8 cellular contexts compared by ENCODE assay signal in the genomic region with DNA sequence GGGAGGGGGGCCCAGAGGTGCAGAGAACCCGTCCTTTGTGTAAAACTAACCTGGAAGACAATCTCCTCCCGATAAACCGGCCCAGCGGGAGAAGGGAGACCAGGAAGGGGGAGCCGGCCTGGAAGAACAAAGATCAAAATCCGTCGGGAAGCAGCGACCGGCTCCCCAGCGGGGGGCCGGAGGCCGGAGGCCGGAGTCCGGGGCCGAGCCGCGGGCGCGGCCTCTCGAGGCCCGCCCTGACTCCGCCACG. TPM values are rescaled to one million over a fixed set of nuclear protein-coding genes. Genes with fewer than 3 reads are reported as not detected.
A peak's percentile ranks its signal among the peaks of the same experiment; 100 is the strongest.
DNase-seq lines count a peak whose midpoint lies in the region; ATAC-seq and TF ChIP-seq lines count a peak whose summit lies in the region.

No MANE protein-coding gene starts in this region.

- no peak overlapping the region for H4K5ac ChIP-seq in mesendoderm (ENCODE audit: low read length)

- peak overlapping the region; percentile 85 for H3K56ac ChIP-seq in mesendoderm (ENCODE audit: low read length)

- H2BK5ac ChIP-seq in mesendoderm (ENCODE audit: low read length): no peak overlapping the region

- H3K4me3 ChIP-seq in right atrium auricular region (peak overlapping the region; percentile 62 to 73), brain microvascular endothelial cell (ENCODE audit: low read depth, low read length) (peak overlapping the region; percentile 68), mesendoderm (ENCODE audit: low read length) (peak overlapping the region; percentile 70), vagina (peak overlapping the region; percentile 42 to 65)

- H3K23ac ChIP-seq in mesendoderm (ENCODE audit: low read length): no peak overlapping the region

- TF ChIP-seq POLR2A in vagina (IDR thresholded peaks at IDR 0.05): no peak

- H2AK5ac ChIP-seq in mesendoderm (ENCODE audit: low read length): no peak overlapping the region

- in situ Hi-C loops in brain microvascular endothelial cell (cut with HindIII; ENCODE audit: low pct_ligation_motif_present, low sequenced_read_pairs): no loop called here

- H4K8ac ChIP-seq in mesendoderm (ENCODE audit: low read depth, low read length): no peak overlapping the region

- WGBS in mesendoderm (ENCODE audit: extremely low coverage, insufficient coverage, low lambda C conversion rate): no CpG with 5 or more reads among the region's 23 CpGs

- H3K9me3 ChIP-seq in right atrium auricular region (no peaks in the 10 kb centered on the region), vagina (no peaks in the 10 kb centered on the region)

- peaks cover 1% of the 10 kb centered on the region for H3K79me2 ChIP-seq in mesendoderm (ENCODE audit: control insufficient read depth, insufficient read depth, low read length)

- intact Hi-C loops in cardiac septum (cut with DNase I) (no loop called here), vagina (cut with DNase I) (no loop called here)

- H3K27ac ChIP-seq in right atrium auricular region (peak overlapping the region; percentile 79 to 82), brain microvascular endothelial cell (peak overlapping the region; percentile 72), mesendoderm (ENCODE audit: low read depth, low read length) (no peak overlapping the region), vagina (peak overlapping the region; percentile 79)

- H3K4ac ChIP-seq in mesendoderm (ENCODE audit: low read depth, low read length): peak overlapping the region; percentile 65

- H3K27me3 ChIP-seq in right atrium auricular region (no peaks in the 10 kb centered on the region), brain microvascular endothelial cell (replicated peaks) (no peaks in the 10 kb centered on the region), mesendoderm (ENCODE audit: insufficient read depth, low read length, poor library complexity) (no peaks in the 10 kb centered on the region), vagina (no peaks in the 10 kb centered on the region)

- no peak overlapping the region for H2BK15ac ChIP-seq in mesendoderm (replicated peaks; ENCODE audit: low read depth)

- DNase-seq in right atrium auricular region (ENCODE audit: low spot score) (no peak), cardiac septum (ENCODE audit: low spot score) (no peak), brain microvascular endothelial cell (no peak), mesendoderm (no peak), vagina (ENCODE audit: extremely low spot score in 2 of 2) (no peak), SHP77 (lab: John Stamatoyannopoulos, UW) (no peak), NAMALWA (ENCODE audit: low spot score) (no peak)

- H3K36me3 ChIP-seq in right atrium auricular region (no peaks in the 10 kb centered on the region), brain microvascular endothelial cell (replicated peaks) (no peaks in the 10 kb centered on the region), mesendoderm (ENCODE audit: control insufficient read depth, insufficient read depth, low read length) (no peaks in the 10 kb centered on the region), vagina (no peaks in the 10 kb centered on the region)

- H3K4me2 ChIP-seq in mesendoderm (ENCODE audit: low read length): peak overlapping the region; percentile 37

- H3K4me1 ChIP-seq in right atrium auricular region (peaks cover 0 to 3% of the 10 kb centered on the region in 2 donors), mesendoderm (ENCODE audit: control insufficient read depth, low read depth, low read length) (no peaks in the 10 kb centered on the region), vagina (peaks cover 8% of the 10 kb centered on the region)

- H3K79me1 ChIP-seq in mesendoderm (ENCODE audit: low read length): no peaks in the 10 kb centered on the region

- no peak for ATAC-seq in GM21528 (IDR thresholded peaks at IDR 0.05; ENCODE audit: low FRiP score, unreplicated experiment)

- TF ChIP-seq CTCF in right atrium auricular region (IDR thresholded peaks at IDR 0.05): no peak
- TF ChIP-seq CTCF in brain microvascular endothelial cell (IDR thresholded peaks at IDR 0.05; ENCODE audit: low read depth, low read length, missing control alignments): no peak
- TF ChIP-seq CTCF in vagina (IDR thresholded peaks at IDR 0.05): no peak

- peak overlapping the region; percentile 77 for H3K9ac ChIP-seq in mesendoderm (ENCODE audit: low read length)

- peak overlapping the region; percentile 16 for H2BK120ac ChIP-seq in mesendoderm (ENCODE audit: low read depth, low read length)

- H3K18ac ChIP-seq in mesendoderm (ENCODE audit: low read length): peak overlapping the region; percentile 69

RNA-seq across cellular contexts. Expression of gene ZDHHC9, which starts 0.6 kb away (rescaled TPM):
- 10 to 100 TPM; 10.6 to 11.4 TPM for total RNA-seq in right atrium auricular region
- 9.2 TPM for total RNA-seq in cardiac septum
- polyA plus RNA-seq in mesendoderm (2013, experiment 1 of 2): 29.1 TPM
- polyA plus RNA-seq in mesendoderm (2013, experiment 2 of 2): 29.2 TPM
- 19.2 TPM for total RNA-seq in vagina
